8 cellular contexts compared by ENCODE assay signal in genomic region chr1:38047603-38048146, GRCh38. TPM values are rescaled to one million over a fixed set of nuclear protein-coding genes. Genes with fewer than 3 reads are reported as not detected.
A peak's percentile ranks its signal among the peaks of the same experiment; 100 is the strongest.
DNase-seq lines count a peak whose midpoint lies in the region; ATAC-seq and TF ChIP-seq lines count a peak whose summit lies in the region.

No MANE protein-coding gene starts in this region.

- POLR2A ChIA-PET in activated CD4-positive, alpha-beta memory T cell treated with anti-CD3 and anti-CD28 coated beads, Interleukin-2, amount 10 ng/mL, durations not matched to agents 7 days and 5 days (lab: Charles Lee): interaction anchor here (1.4 kb wide), 1 partner anchor 18 kb away, joined by 3 read pairs; no protein-coding TSS in a partner anchor

- peaks cover 41% of the 10 kb centered on the region for H3K27me3 Mint-ChIP-seq in GM23338 (ENCODE audit: insufficient read depth, low read depth, poor library complexity)
- H3K27me3 Mint-ChIP-seq in activated CD4-positive, alpha-beta memory T cell treated with anti-CD3 and anti-CD28 coated beads, Interleukin-2, amount 10 ng/mL, durations not matched to agents 7 days and 5 days: peaks cover 44% of the 10 kb centered on the region

- H3F3A ChIP-seq in GM23338 (replicated peaks; ENCODE audit: low read depth): peaks cover 3% of the 10 kb centered on the region; the same call in 1 of the 2 replicates

- peak overlapping the region; percentile 86 for H3K4me3 Mint-ChIP-seq in GM23338
- peak overlapping the region; percentile 71 for H3K4me3 Mint-ChIP-seq in activated CD4-positive, alpha-beta memory T cell treated with anti-CD3 and anti-CD28 coated beads, Interleukin-2, amount 10 ng/mL, durations not matched to agents 7 days and 5 days

- TF ChIP-seq CTCF in GM23338 (conservative IDR thresholded peaks at IDR 0.05; ENCODE audit: low read depth in 2 of 2): no peak

- H3K9me3 Mint-ChIP-seq in GM23338: no peaks in the 10 kb centered on the region
- no peaks in the 10 kb centered on the region for H3K9me3 Mint-ChIP-seq in activated CD4-positive, alpha-beta memory T cell treated with anti-CD3 and anti-CD28 coated beads, Interleukin-2, amount 10 ng/mL, durations not matched to agents 7 days and 5 days

- peak overlapping the region; percentile 80 for H2AFZ ChIP-seq in GM23338

- no peak overlapping the region for H3K27ac ChIP-seq in GM23338 (ENCODE audit: low read depth)
- H3K27ac ChIP-seq in iPS DF 6.9 (ENCODE audit: low read length): no peak overlapping the region
- H3K27ac ChIP-seq in skeletal muscle tissue (ENCODE audit: low read depth, low read length): no peak overlapping the region

- H3K4me3 ChIP-seq in GM23338: peak overlapping the region; percentile 71
- H3K4me3 ChIP-seq in iPS DF 6.9 (ENCODE audit: low read length): peak overlapping the region; percentile 46; the same call in 1 of the 2 replicates
- H3K4me3 ChIP-seq in skeletal muscle tissue (ENCODE audit: low read length in 3 of 3): peak overlapping the region in 2 of 3 donors; percentile 69 to 70

- peak overlapping the region in 2 of 3 donors; percentile 72 to 73 for H3K9ac ChIP-seq in skeletal muscle tissue (ENCODE audit: low read depth in 1 of 3, low read length in 3 of 3)

- H3K4me2 ChIP-seq in GM23338: peak overlapping the region; percentile 93

- H4K20me1 ChIP-seq in GM23338 (replicated peaks; ENCODE audit: insufficient read depth): peaks cover 15% of the 10 kb centered on the region

- H3K4me1 Mint-ChIP-seq in GM23338: peaks cover 46% of the 10 kb centered on the region
- H3K4me1 Mint-ChIP-seq in activated CD4-positive, alpha-beta memory T cell treated with anti-CD3 and anti-CD28 coated beads, Interleukin-2, amount 10 ng/mL, durations not matched to agents 7 days and 5 days: peaks cover 14% of the 10 kb centered on the region

- H3K4me1 ChIP-seq in GM23338 (ENCODE audit: insufficient read depth) (peaks cover 16% of the 10 kb centered on the region), iPS DF 6.9 (ENCODE audit: control insufficient read depth, insufficient read depth, low read length) (peaks cover 5% of the 10 kb centered on the region; the same call in 1 of the 2 replicates), skeletal muscle tissue (ENCODE audit: control insufficient read depth in 3 of 3, insufficient read depth in 3 of 3, low read length in 3 of 3) (peaks cover 21 to 28% (median 22%) of the 10 kb centered on the region in 3 donors)

- no CpG with 5 or more reads among the region's 34 CpGs for WGBS in iPS DF 6.9 (ENCODE audit: insufficient coverage, insufficient read length)

- H3K9me2 ChIP-seq in GM23338 (ENCODE audit: insufficient read depth): no peaks in the 10 kb centered on the region; the same call in 1 of the 2 replicates

- no peak overlapping the region for H3K27ac Mint-ChIP-seq in GM23338
- H3K27ac Mint-ChIP-seq in activated CD4-positive, alpha-beta memory T cell treated with anti-CD3 and anti-CD28 coated beads, Interleukin-2, amount 10 ng/mL, durations not matched to agents 7 days and 5 days: no peak overlapping the region

- ATAC-seq in GM23338 (peak; percentile 53), HG02970 (IDR thresholded peaks at IDR 0.05; ENCODE audit: low FRiP score, unreplicated experiment) (no peak), HG03457 (IDR thresholded peaks at IDR 0.05; ENCODE audit: unreplicated experiment) (no peak)

- peaks cover 16% of the 10 kb centered on the region for H3K36me3 Mint-ChIP-seq in GM23338 (ENCODE audit: low read depth)
- H3K36me3 Mint-ChIP-seq in activated CD4-positive, alpha-beta memory T cell treated with anti-CD3 and anti-CD28 coated beads, Interleukin-2, amount 10 ng/mL, durations not matched to agents 7 days and 5 days (ENCODE audit: low read depth): no peaks in the 10 kb centered on the region

- DNase-seq in GM23338 (ENCODE audit: low spot score): peak; percentile 79
- DNase-seq in activated CD4-positive, alpha-beta memory T cell treated with anti-CD3 and anti-CD28 coated beads, Interleukin-2, amount 10 ng/mL, durations not matched to agents 7 days and 5 days: no peak
- DNase-seq in iPS DF 6.9 (ENCODE audit: low read depth, low spot score): no peak
- no peak for DNase-seq in NCI-H146 treated with DMSO at 0.1 percent for 48 hours (lab: John Stamatoyannopoulos, UW; ENCODE audit: unreplicated experiment)
- DNase-seq in NCI-H1930 (lab: John Stamatoyannopoulos, UW): no peak

- CTCF ChIA-PET in activated CD4-positive, alpha-beta memory T cell treated with anti-CD3 and anti-CD28 coated beads, Interleukin-2, amount 10 ng/mL, durations not matched to agents 7 days and 5 days (lab: Charles Lee): interaction anchor here (1.1 kb wide), 1 partner anchor 18 kb away, joined by 3 read pairs; no protein-coding TSS in a partner anchor

- H3K27me3 ChIP-seq in GM23338 (ENCODE audit: insufficient read depth): peaks cover 65% of the 10 kb centered on the region
- peaks cover 14% of the 10 kb centered on the region; the same call in 1 of the 2 replicates for H3K27me3 ChIP-seq in iPS DF 6.9 (ENCODE audit: control insufficient read depth, insufficient read depth, low read length)
- peaks cover 29 to 49% (median 37%) of the 10 kb centered on the region in 3 donors for H3K27me3 ChIP-seq in skeletal muscle tissue (ENCODE audit: control insufficient read depth in 3 of 3, insufficient read depth in 3 of 3, low read length in 3 of 3)

- H3K9me3 ChIP-seq in iPS DF 6.9 (ENCODE audit: control insufficient read depth, insufficient read depth, low read length) (no peaks in the 10 kb centered on the region), skeletal muscle tissue (ENCODE audit: control insufficient read depth in 3 of 3, low read length in 3 of 3) (no peaks in the 10 kb centered on the region)

- H3K36me3 ChIP-seq in GM23338 (ENCODE audit: insufficient read depth) (no peaks in the 10 kb centered on the region), iPS DF 6.9 (ENCODE audit: control insufficient read depth, insufficient read depth, low read length) (no peaks in the 10 kb centered on the region), skeletal muscle tissue (ENCODE audit: control insufficient read depth in 3 of 3, insufficient read depth in 3 of 3, low read length in 3 of 3) (no peaks in the 10 kb centered on the region)

- peaks cover 14% of the 10 kb centered on the region for H3K79me2 ChIP-seq in GM23338 (replicated peaks; ENCODE audit: insufficient read depth)

TF ChIP-seq in GM23338, 12 proteins besides CTCF, POLR2A, EP300 and RAD21:
- TF ChIP-seq REST (IDR thresholded peaks at IDR 0.05; ENCODE audit: unreplicated experiment) (peak; percentile 80), EZH2phosphoT487 (IDR thresholded peaks at IDR 0.05; ENCODE audit: unreplicated experiment) (no peak), EZH2 (IDR thresholded peaks at IDR 0.05; ENCODE audit: low read depth, unreplicated experiment) (peak; percentile 33)

RNA-seq across cellular contexts. Expression of gene POU3F1, which starts 1.1 kb away (rescaled TPM):
- total RNA-seq in GM23338 (2014; rRNA removed; shearing (Covaris generic)): 8.6 and 11.5 TPM in 2 replicates
- polyA plus RNA-seq in GM23338 (2016; fragmentation: Nextera tagmentation; extraction: Ambion mirVana): 3.6 and 6.0 TPM in 2 replicates
- total RNA-seq in activated CD4-positive, alpha-beta memory T cell treated with anti-CD3 and anti-CD28 coated beads, Interleukin-2, amount 10 ng/mL, durations not matched to agents 7 days and 5 days: not detected
- total RNA-seq in skeletal muscle tissue: 0.52 TPM

RNA-seq across cellular contexts. Expression of gene UTP11, which starts 35.1 kb away (rescaled TPM):
- 61.3 and 67.8 TPM in 2 replicates for total RNA-seq in GM23338 (2014; rRNA removed; shearing (Covaris generic))
- polyA plus RNA-seq in GM23338 (2016; fragmentation: Nextera tagmentation; extraction: Ambion mirVana): 82.3 and 105 TPM in 2 replicates
- total RNA-seq in activated CD4-positive, alpha-beta memory T cell treated with anti-CD3 and anti-CD28 coated beads, Interleukin-2, amount 10 ng/mL, durations not matched to agents 7 days and 5 days: 10 to 100 TPM; 29.1 to 33.2 TPM
- total RNA-seq in skeletal muscle tissue: 61.1 TPM

RNA-seq across cellular contexts. Expression of gene FHL3, which starts 42.4 kb away (rescaled TPM):
- total RNA-seq in GM23338 (2014; rRNA removed; shearing (Covaris generic)): 39.5 and 49.0 TPM in 2 replicates
- polyA plus RNA-seq in GM23338 (2016; fragmentation: Nextera tagmentation; extraction: Ambion mirVana): 28.3 and 29.3 TPM in 2 replicates
- total RNA-seq in activated CD4-positive, alpha-beta memory T cell treated with anti-CD3 and anti-CD28 coated beads, Interleukin-2, amount 10 ng/mL, durations not matched to agents 7 days and 5 days: 1 to 10 TPM; 9.1 to 9.8 TPM
- total RNA-seq in skeletal muscle tissue: 58.5 TPM

RNA-seq across cellular contexts. Expression of gene SF3A3, which starts 57.9 kb away (rescaled TPM):
- 144 and 167 TPM in 2 replicates for total RNA-seq in GM23338 (2014; rRNA removed; shearing (Covaris generic))
- 53.9 and 65.5 TPM in 2 replicates for polyA plus RNA-seq in GM23338 (2016; fragmentation: Nextera tagmentation; extraction: Ambion mirVana)
- 10 to 100 TPM; 72.1 to 74.3 TPM for total RNA-seq in activated CD4-positive, alpha-beta memory T cell treated with anti-CD3 and anti-CD28 coated beads, Interleukin-2, amount 10 ng/mL, durations not matched to agents 7 days and 5 days
- 53.2 TPM for total RNA-seq in skeletal muscle tissue
